In genomic region chr2:36777272-36777671, GRCh38 we compare ENCODE assay signal across 1 cellular context.
TF ChIP-seq lines count a peak whose summit lies in the region.

No MANE protein-coding gene starts in this region.

TF ChIP-seq in GM23338, 12 proteins besides CTCF, POLR2A, EP300 and RAD21 (continued from another document):
- TF ChIP-seq, protein P1, sequence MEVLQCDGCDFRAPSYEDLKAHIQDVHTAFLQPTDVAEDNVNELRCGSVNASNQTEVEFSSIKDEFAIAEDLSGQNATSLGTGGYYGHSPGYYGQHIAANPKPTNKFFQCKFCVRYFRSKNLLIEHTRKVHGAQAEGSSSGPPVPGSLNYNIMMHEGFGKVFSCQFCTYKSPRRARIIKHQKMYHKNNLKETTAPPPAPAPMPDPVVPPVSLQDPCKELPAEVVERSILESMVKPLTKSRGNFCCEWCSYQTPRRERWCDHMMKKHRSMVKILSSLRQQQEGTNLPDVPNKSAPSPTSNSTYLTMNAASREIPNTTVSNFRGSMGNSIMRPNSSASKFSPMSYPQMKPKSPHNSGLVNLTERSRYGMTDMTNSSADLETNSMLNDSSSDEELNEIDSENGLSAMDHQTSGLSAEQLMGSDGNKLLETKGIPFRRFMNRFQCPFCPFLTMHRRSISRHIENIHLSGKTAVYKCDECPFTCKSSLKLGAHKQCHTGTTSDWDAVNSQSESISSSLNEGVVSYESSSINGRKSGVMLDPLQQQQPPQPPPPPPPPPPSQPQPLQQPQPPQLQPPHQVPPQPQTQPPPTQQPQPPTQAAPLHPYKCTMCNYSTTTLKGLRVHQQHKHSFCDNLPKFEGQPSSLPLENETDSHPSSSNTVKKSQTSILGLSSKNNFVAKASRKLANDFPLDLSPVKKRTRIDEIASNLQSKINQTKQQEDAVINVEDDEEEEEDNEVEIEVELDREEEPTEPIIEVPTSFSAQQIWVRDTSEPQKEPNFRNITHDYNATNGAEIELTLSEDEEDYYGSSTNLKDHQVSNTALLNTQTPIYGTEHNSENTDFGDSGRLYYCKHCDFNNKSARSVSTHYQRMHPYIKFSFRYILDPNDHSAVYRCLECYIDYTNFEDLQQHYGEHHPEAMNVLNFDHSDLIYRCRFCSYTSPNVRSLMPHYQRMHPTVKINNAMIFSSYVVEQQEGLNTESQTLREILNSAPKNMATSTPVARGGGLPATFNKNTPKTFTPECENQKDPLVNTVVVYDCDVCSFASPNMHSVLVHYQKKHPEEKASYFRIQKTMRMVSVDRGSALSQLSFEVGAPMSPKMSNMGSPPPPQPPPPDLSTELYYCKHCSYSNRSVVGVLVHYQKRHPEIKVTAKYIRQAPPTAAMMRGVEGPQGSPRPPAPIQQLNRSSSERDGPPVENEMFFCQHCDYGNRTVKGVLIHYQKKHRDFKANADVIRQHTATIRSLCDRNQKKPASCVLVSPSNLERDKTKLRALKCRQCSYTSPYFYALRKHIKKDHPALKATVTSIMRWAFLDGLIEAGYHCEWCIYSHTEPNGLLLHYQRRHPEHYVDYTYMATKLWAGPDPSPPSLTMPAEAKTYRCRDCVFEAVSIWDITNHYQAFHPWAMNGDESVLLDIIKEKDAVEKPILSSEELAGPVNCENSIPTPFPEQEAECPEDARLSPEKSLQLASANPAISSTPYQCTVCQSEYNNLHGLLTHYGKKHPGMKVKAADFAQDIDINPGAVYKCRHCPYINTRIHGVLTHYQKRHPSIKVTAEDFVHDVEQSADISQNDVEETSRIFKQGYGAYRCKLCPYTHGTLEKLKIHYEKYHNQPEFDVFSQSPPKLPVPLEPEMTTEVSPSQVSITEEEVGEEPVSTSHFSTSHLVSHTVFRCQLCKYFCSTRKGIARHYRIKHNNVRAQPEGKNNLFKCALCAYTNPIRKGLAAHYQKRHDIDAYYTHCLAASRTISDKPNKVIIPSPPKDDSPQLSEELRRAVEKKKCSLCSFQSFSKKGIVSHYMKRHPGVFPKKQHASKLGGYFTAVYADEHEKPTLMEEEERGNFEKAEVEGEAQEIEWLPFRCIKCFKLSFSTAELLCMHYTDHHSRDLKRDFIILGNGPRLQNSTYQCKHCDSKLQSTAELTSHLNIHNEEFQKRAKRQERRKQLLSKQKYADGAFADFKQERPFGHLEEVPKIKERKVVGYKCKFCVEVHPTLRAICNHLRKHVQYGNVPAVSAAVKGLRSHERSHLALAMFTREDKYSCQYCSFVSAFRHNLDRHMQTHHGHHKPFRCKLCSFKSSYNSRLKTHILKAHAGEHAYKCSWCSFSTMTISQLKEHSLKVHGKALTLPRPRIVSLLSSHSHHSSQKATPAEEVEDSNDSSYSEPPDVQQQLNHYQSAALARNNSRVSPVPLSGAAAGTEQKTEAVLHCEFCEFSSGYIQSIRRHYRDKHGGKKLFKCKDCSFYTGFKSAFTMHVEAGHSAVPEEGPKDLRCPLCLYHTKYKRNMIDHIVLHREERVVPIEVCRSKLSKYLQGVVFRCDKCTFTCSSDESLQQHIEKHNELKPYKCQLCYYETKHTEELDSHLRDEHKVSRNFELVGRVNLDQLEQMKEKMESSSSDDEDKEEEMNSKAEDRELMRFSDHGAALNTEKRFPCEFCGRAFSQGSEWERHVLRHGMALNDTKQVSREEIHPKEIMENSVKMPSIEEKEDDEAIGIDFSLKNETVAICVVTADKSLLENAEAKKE (CRISPR knock-in tag; IDR thresholded peaks at IDR 0.05) = no peak
- TF ChIP-seq NANOG (IDR thresholded peaks at IDR 0.05; ENCODE audit: borderline replicate concordance) = no peak
- no peak for TF ChIP-seq JUNB (IDR thresholded peaks at IDR 0.05; ENCODE audit: unreplicated experiment)
